ENCODE assay signal across 18 cellular contexts in genomic region chr4:142480244-142480643, GRCh38.
DNase-seq lines count a peak whose midpoint lies in the region; ATAC-seq and TF ChIP-seq lines count a peak whose summit lies in the region.
"Had no signal": no experiment of that assay in that cellular context is flagged by ENCODE, and none has a peak within 500 bp of the region (broad histone marks: within the 10 kb centered on the region; RNA-seq: fewer than 3 reads in every experiment).

No MANE protein-coding gene starts in this region.

- H3K79me2 ChIP-seq in mammary epithelial cell (ENCODE audit: insufficient read depth, low read length) = no peaks in the 10 kb centered on the region

- no peak overlapping the region for H3K4me3 ChIP-seq in mammary epithelial cell (replicated peaks in 1 of 3; ENCODE audit: insufficient read depth in 1 of 3, low read depth in 2 of 3, low read length in 3 of 3)
- H3K4me3 ChIP-seq in mesenchymal stem cell (ENCODE audit: insufficient read depth in 1 of 2, low read depth in 1 of 2, low read length in 2 of 2) = no peak overlapping the region
- no peak overlapping the region for H3K4me3 ChIP-seq in ascending aorta
- H3K4me3 ChIP-seq: esophagus muscularis mucosa had no signal

- no peak overlapping the region for H3K18ac ChIP-seq in mesenchymal stem cell (ENCODE audit: low read depth in 1 of 2, low read length in 2 of 2)

- intact Hi-C loops in mammary epithelial cell (cut with micrococcal nuclease) = loop anchor here (5.0 kb wide), 1 partner anchor 367 kb away; the partner anchor contains the start of gene INPP4B
- intact Hi-C loops in ascending aorta (cut with DNase I) = no loop called here

- no peak overlapping the region for H3K9ac ChIP-seq in mammary epithelial cell (ENCODE audit: insufficient read depth, low read length)
- H3K9ac ChIP-seq in mesenchymal stem cell (ENCODE audit: low read length) = no peak overlapping the region

- no peak overlapping the region for H2BK15ac ChIP-seq in mesenchymal stem cell (ENCODE audit: low read depth, poor library complexity, severe bottlenecking)

- H2BK5ac ChIP-seq in mesenchymal stem cell (ENCODE audit: low read depth, low read length, poor library complexity, severe bottlenecking) = no peak overlapping the region

- no peak overlapping the region for H3K27ac ChIP-seq in mammary epithelial cell (ENCODE audit: insufficient read depth, low read depth, low read length)
- no peak overlapping the region for H3K27ac ChIP-seq in mesenchymal stem cell (ENCODE audit: low read length, poor library complexity, severe bottlenecking)
- no peak overlapping the region for H3K27ac ChIP-seq in ascending aorta
- H3K27ac ChIP-seq: C4-2B, esophagus muscularis mucosa had no signal

- H4K91ac ChIP-seq in mesenchymal stem cell (ENCODE audit: low read length) = no peak overlapping the region

- DNase-seq in H4 (ENCODE audit: low spot score) (peak; percentile 10), NCI-H1105 treated with DMSO at 0.1 percent for 48 hours (lab: John Stamatoyannopoulos, UW) (peak; percentile 19), mammary epithelial cell (peak; percentile 30), mesenchymal stem cell (peak; percentile 11), Ammon's horn (ENCODE audit: low spot score) (no peak), ascending aorta (ENCODE audit: low spot score in 2 of 2) (no peak)
- no peak for DNase-seq in stimulated activated CD4-positive, alpha-beta T cell treated with anti-CD3 and anti-CD28 coated beads, Interleukin-12 subunit alpha, Interleukin-12 subunit beta, amount 100 ng/mL, for 4 hours
- DNase-seq: activated CD4-positive, alpha-beta T cell treated with anti-CD3 and anti-CD28 coated beads for 48 hours; activated gamma-delta T cell treated with Interleukin-2 at 50 U/mL for 16 hours; dermis blood vessel endothelial cell; DMS79; NCI-H2107; NCI-H774; retina; RPMI8226 had no signal

- H2BK120ac ChIP-seq in mesenchymal stem cell (ENCODE audit: low read depth, low read length) = no peak overlapping the region

- no peaks in the 10 kb centered on the region for H3K79me1 ChIP-seq in mesenchymal stem cell (replicated peaks; ENCODE audit: low read length, poor library complexity, severe bottlenecking)

- TF ChIP-seq CTCF in mammary epithelial cell (conservative IDR thresholded peaks at IDR 0.05 in 1 of 2, IDR thresholded peaks at IDR 0.05 in 1 of 2; ENCODE audit: extremely low read depth in 1 of 2, insufficient read depth in 1 of 2, low read depth in 1 of 2, low read length in 2 of 2) (no peak), ascending aorta (IDR thresholded peaks at IDR 0.05) (no peak)

- H3K4me1 ChIP-seq in mammary epithelial cell (ENCODE audit: insufficient read depth, low read length) = peaks cover 8% of the 10 kb centered on the region
- no peaks in the 10 kb centered on the region for H3K4me1 ChIP-seq in mesenchymal stem cell (ENCODE audit: control insufficient read depth, insufficient read depth, low read depth, low read length)
- H3K4me1 ChIP-seq in ascending aorta = no peaks in the 10 kb centered on the region
- H3K4me1 ChIP-seq: esophagus muscularis mucosa had no signal

- no peak overlapping the region for H3K4me2 ChIP-seq in mammary epithelial cell (ENCODE audit: insufficient read depth, low read depth, low read length)
- H3K4me2 ChIP-seq in mesenchymal stem cell (ENCODE audit: low read length, poor library complexity, severe bottlenecking) = no peak overlapping the region

- no TSS peak for BruUV-seq in mammary epithelial cell (replicated peaks; lab: Mats Ljungman, UMichigan)

- no peak overlapping the region for H2BK12ac ChIP-seq in mesenchymal stem cell (ENCODE audit: low read length in 2 of 2)

- H3K9me3 ChIP-seq in mammary epithelial cell (replicated peaks; ENCODE audit: insufficient read depth, low read length) = no peaks in the 10 kb centered on the region
- no peaks in the 10 kb centered on the region for H3K9me3 ChIP-seq in mesenchymal stem cell (ENCODE audit: control insufficient read depth, low read length)
- no peaks in the 10 kb centered on the region for H3K9me3 ChIP-seq in ascending aorta
- H3K9me3 ChIP-seq: esophagus muscularis mucosa had no signal

- CTCF ChIA-PET in mammary epithelial cell (lab: Charles Lee; ENCODE audit: low non-redundant PET) = no interaction called here

- ATAC-seq in GM18868 (IDR thresholded peaks at IDR 0.05; ENCODE audit: unreplicated experiment) = no peak

- dilution Hi-C loops in mammary epithelial cell (cut with HindIII; ENCODE audit: low sequenced_read_pairs) = no loop called here

- no peak overlapping the region for H4K8ac ChIP-seq in mesenchymal stem cell (ENCODE audit: low read length)

- H3K36me3 ChIP-seq in mammary epithelial cell (ENCODE audit: insufficient read depth, low read length) (no peaks in the 10 kb centered on the region), mesenchymal stem cell (ENCODE audit: control insufficient read depth in 1 of 2, insufficient read depth in 2 of 2, low read depth in 1 of 2, low read length in 2 of 2) (no peaks in the 10 kb centered on the region), ascending aorta (no peaks in the 10 kb centered on the region)
- H3K36me3 ChIP-seq: esophagus muscularis mucosa had no signal

- H2AK5ac ChIP-seq in mesenchymal stem cell (ENCODE audit: low read length, severe bottlenecking) = no peak overlapping the region

- in situ Hi-C loops in mammary epithelial cell (cut with MboI; ENCODE audit: low sequenced_read_pairs in 2 of 2) = no loop called here

- H3K23ac ChIP-seq in mesenchymal stem cell (ENCODE audit: low read length in 2 of 2) = no peak overlapping the region

- no peaks in the 10 kb centered on the region for H3K27me3 ChIP-seq in mammary epithelial cell (ENCODE audit: insufficient read depth, low read length)
- no peaks in the 10 kb centered on the region for H3K27me3 ChIP-seq in mesenchymal stem cell (ENCODE audit: control insufficient read depth in 1 of 2, insufficient read depth in 1 of 2, low read length in 2 of 2)
- H3K27me3 ChIP-seq in ascending aorta = no peaks in the 10 kb centered on the region
- H3K27me3 ChIP-seq: esophagus muscularis mucosa had no signal

- H3K4ac ChIP-seq in mesenchymal stem cell (ENCODE audit: low read depth in 1 of 2, low read length in 2 of 2) = no peak overlapping the region

- no peak overlapping the region for H2AFZ ChIP-seq in mammary epithelial cell (ENCODE audit: low read depth, low read length)
- no peak overlapping the region for H2AFZ ChIP-seq in mesenchymal stem cell (ENCODE audit: low read depth, low read length)

- WGBS in mammary epithelial cell (ENCODE audit: low coverage, missing lambda C conversion rate) = 100% methylated on average over 1 of the region's 1 CpG
- WGBS in mesenchymal stem cell = no CpG with 5 or more reads among the region's 1 CpG

- H4K20me1 ChIP-seq in mammary epithelial cell (ENCODE audit: insufficient read depth, low read length) = no peaks in the 10 kb centered on the region

- H3K14ac ChIP-seq in mesenchymal stem cell (ENCODE audit: low read length in 2 of 2) = no peak overlapping the region

Comparison
In these comparisons a context has a peak if more than half of its experiments do, and no peak if none do; other contexts are left out.
1. DNase-seq: peak in H4 (single experiment), NCI-H1105 treated with DMSO at 0.1 percent for 48 hours (single experiment), mammary epithelial cell (single experiment) and mesenchymal stem cell (single experiment); none in Ammon's horn (single experiment), stimulated activated CD4-positive, alpha-beta T cell treated with anti-CD3 and anti-CD28 coated beads, Interleukin-12 subunit alpha, Interleukin-12 subunit beta, amount 100 ng/mL, for 4 hours (single experiment) and ascending aorta (0 of 2).